Comparison of ENCODE assay signal across 2 cellular contexts in the genomic region with DNA sequence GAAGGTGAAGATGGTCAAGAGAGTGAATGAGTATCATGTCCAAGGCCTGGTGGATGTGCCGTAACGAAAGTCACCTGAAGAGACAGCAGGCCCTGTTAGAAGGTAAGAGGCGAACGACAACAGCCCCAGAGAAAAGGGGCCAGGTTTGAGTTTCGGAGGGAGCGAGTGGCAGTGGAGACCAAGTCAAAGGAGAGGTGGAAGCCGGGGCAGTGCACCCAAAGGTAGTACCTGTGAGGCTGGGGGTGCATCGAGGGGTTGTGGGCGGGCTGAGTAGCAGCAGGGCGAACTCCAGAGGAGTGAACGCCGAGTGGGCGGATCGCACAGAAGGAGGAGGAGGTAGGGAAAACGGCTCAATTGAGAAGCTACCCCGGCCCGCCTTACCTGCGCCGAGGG.
TF ChIP-seq lines count a peak whose summit lies in the region.

No MANE protein-coding gene starts in this region.

TF ChIP-seq in A549, 52 proteins besides CTCF, POLR2A, EP300 and RAD21 (continued from another document):
- TF ChIP-seq ELK1 (IDR thresholded peaks at IDR 0.05; ENCODE audit: low read depth, low read length) (no peak), PHF8 (IDR thresholded peaks at IDR 0.05; ENCODE audit: borderline replicate concordance, low read depth) (no peak), FOSB (CRISPR knock-in tag; IDR thresholded peaks at IDR 0.05) (no peak), CBX8 (IDR thresholded peaks at IDR 0.05) (no peak), TFCP2L1 (CRISPR knock-in tag; IDR thresholded peaks at IDR 0.05) (no peak), FOSL2 (IDR thresholded peaks at IDR 0.05) (no peak), FOSL2 (CRISPR knock-in tag; IDR thresholded peaks at IDR 0.05) (no peak)
TF ChIP-seq in A549: peak in this region for 0.

TF ChIP-seq in HEK293T, 16 proteins besides CTCF, POLR2A, EP300 and RAD21 (continued from another document):
- TF ChIP-seq SP1 (IDR thresholded peaks at IDR 0.05) (no peak), ARNT (IDR thresholded peaks at IDR 0.05) (no peak)
TF ChIP-seq in HEK293T: peak in this region for 0.
